Comparison of ENCODE assay signal across 1 cellular context in genomic region chr1:211603191-211603701, GRCh38.
TF ChIP-seq lines count a peak whose summit lies in the region.

No MANE protein-coding gene starts in this region.

TF ChIP-seq in SK-N-SH treated with all-trans-retinoic acid at 6 μM for 48 hours, 23 proteins besides CTCF, POLR2A, EP300 and RAD21 (continued from another document):
- TF ChIP-seq BACH2 (CRISPR knock-in tag; IDR thresholded peaks at IDR 0.05; ENCODE audit: borderline replicate concordance) (no peak), PATZ1 (CRISPR knock-in tag; IDR thresholded peaks at IDR 0.05; ENCODE audit: borderline replicate concordance) (no peak), POU6F1 (CRISPR knock-in tag; IDR thresholded peaks at IDR 0.05; ENCODE audit: borderline replicate concordance, low read depth) (no peak)
TF ChIP-seq in SK-N-SH treated with all-trans-retinoic acid at 6 μM for 48 hours: peak in this region for 0.
